12 cellular contexts compared by ENCODE assay signal in genomic region chr4:156293657-156294297, GRCh38.
A peak's percentile ranks its signal among the peaks of the same experiment; 100 is the strongest.
DNase-seq lines count a peak whose midpoint lies in the region; ATAC-seq, FAIRE-seq and TF ChIP-seq lines count a peak whose summit lies in the region.
"Had no signal": no experiment of that assay in that cellular context is flagged by ENCODE, and none has a peak within 500 bp of the region (broad histone marks: within the 10 kb centered on the region; RNA-seq: fewer than 3 reads in every experiment).

No MANE protein-coding gene starts in this region.

- H4K8ac ChIP-seq in H9 (replicated peaks; ENCODE audit: insufficient read length, low read depth, low read length) = no peak overlapping the region

- H3K4me2 ChIP-seq in H9 (ENCODE audit: insufficient read depth, insufficient read length, low read length) = no peak overlapping the region

- no peaks in the 10 kb centered on the region for H4K20me1 ChIP-seq in H9 (ENCODE audit: control insufficient read depth, insufficient read depth, insufficient read length)

- H3K27me3 ChIP-seq in SJCRH30 = no peaks in the 10 kb centered on the region
- no peaks in the 10 kb centered on the region for H3K27me3 ChIP-seq in H9 (ENCODE audit: insufficient read depth, low read length)

- H3K4me1 ChIP-seq in HEK293 (ENCODE audit: control insufficient read depth, insufficient read depth, low read length) (no peaks in the 10 kb centered on the region; the same call in 1 of the 2 replicates), SJCRH30 (peaks cover 5% of the 10 kb centered on the region), H9 (ENCODE audit: insufficient read depth, low read length) (no peaks in the 10 kb centered on the region)

- H2BK12ac ChIP-seq in H9 (ENCODE audit: insufficient read length, low read depth, low read length) = no peak overlapping the region

- no peaks in the 10 kb centered on the region for H3K36me3 ChIP-seq in HEK293 (ENCODE audit: control insufficient read depth in 2 of 2, insufficient read depth in 1 of 2, low read length in 2 of 2)
- no peaks in the 10 kb centered on the region for H3K36me3 ChIP-seq in SJCRH30

- H3K9ac ChIP-seq in H9 (ENCODE audit: extremely low read depth, insufficient read length, low read length) = no peak overlapping the region

- H2BK120ac ChIP-seq in H9 (ENCODE audit: low read depth, low read length, poor library complexity, severe bottlenecking) = no peak overlapping the region

- H3K4me1 Mint-ChIP-seq in H9 = peaks cover 12 to 19% of the 10 kb centered on the region in 2 experiments
- H3K4me1 Mint-ChIP-seq: CD4-positive, CD25-positive, alpha-beta regulatory T cell; IgD-negative memory B cell; naive B cell had no signal

- H3K9me3 ChIP-seq in HEK293 (ENCODE audit: control insufficient read depth, insufficient read depth, low read depth, low read length) = no peaks in the 10 kb centered on the region
- no peaks in the 10 kb centered on the region for H3K9me3 ChIP-seq in SJCRH30 (replicated peaks)
- no peaks in the 10 kb centered on the region for H3K9me3 ChIP-seq in H9 (ENCODE audit: control insufficient read depth, low read depth, low read length)

- DNase-seq in SJCRH30 (peak; percentile 2 to 46), fibroblast of villous mesenchyme (ENCODE audit: low read depth) (peak; percentile 82), GM19239 (ENCODE audit: insufficient read length, low spot score) (no peak), H9 (no peak)
- DNase-seq: anterior cingulate cortex; CD4-positive, CD25-positive, alpha-beta regulatory T cell; naive B cell had no signal

- H3K14ac ChIP-seq in H9 (ENCODE audit: insufficient read depth, low read length) = no peak overlapping the region

- no peak overlapping the region for H3K4ac ChIP-seq in H9 (ENCODE audit: low read depth, low read length)

- ATAC-seq in GM19397 (IDR thresholded peaks at IDR 0.05; ENCODE audit: unreplicated experiment) = no peak
- ATAC-seq in HG03442 (IDR thresholded peaks at IDR 0.05; ENCODE audit: unreplicated experiment) = no peak

- H3K27ac Mint-ChIP-seq in H9 = no peak overlapping the region
- H3K27ac Mint-ChIP-seq: CD4-positive, CD25-positive, alpha-beta regulatory T cell; IgD-negative memory B cell; naive B cell had no signal

- H3K79me1 ChIP-seq in H9 (ENCODE audit: insufficient read depth, low read depth, low read length, poor library complexity, severe bottlenecking) = no peaks in the 10 kb centered on the region

- CTCF ChIA-PET in HEK293 (lab: Yijun Ruan, JAX) = interaction anchor here (0.6 to 2.0 kb wide), 6 partner anchors 18 to 745 kb away, joined by 3 to 7 read pairs (median 4); no protein-coding TSS in a partner anchor

- WGBS in H9 (ENCODE audit: extremely low coverage, insufficient read length, low lambda C conversion rate) = no CpG with 5 or more reads among the region's 1 CpG

- H4K91ac ChIP-seq in H9 (ENCODE audit: insufficient read length, low read depth, low read length) = no peak overlapping the region

- POLR2A ChIA-PET in HEK293 (lab: Yijun Ruan, JAX) = no interaction called here

- H3K18ac ChIP-seq in H9 (ENCODE audit: insufficient read length, low read depth, low read length) = no peak overlapping the region

- H3K4me3 ChIP-seq in HEK293 (ENCODE audit: low read depth, low read length) = no peak overlapping the region
- no peak overlapping the region for H3K4me3 ChIP-seq in SJCRH30
- H3K4me3 ChIP-seq in fibroblast of villous mesenchyme (ENCODE audit: low read depth, low read length) = no peak overlapping the region

- H3K23ac ChIP-seq in H9 (ENCODE audit: insufficient read length, low read depth, low read length) = no peak overlapping the region

- FAIRE-seq in A204.1 (lab: Jason Lieb, UNC) = peak; percentile 3
- FAIRE-seq in GM19239 (lab: Jason Lieb, UNC) = no peak

- H3T11ph ChIP-seq in H9 (ENCODE audit: low read length) = no peak overlapping the region

- no peak overlapping the region for H2BK20ac ChIP-seq in H9 (ENCODE audit: low read depth, low read length, poor library complexity, severe bottlenecking)

- no peaks in the 10 kb centered on the region for H3K23me2 ChIP-seq in H9 (ENCODE audit: insufficient read length, low read depth, low read length, poor library complexity, severe bottlenecking)

- H3K79me2 ChIP-seq in H9 (ENCODE audit: insufficient read depth, low read length) = no peaks in the 10 kb centered on the region

- H3K36me3 Mint-ChIP-seq in H9 (ENCODE audit: insufficient read depth in 1 of 3, low read depth in 3 of 3) = peaks cover 0 to 2% (median 0%) of the 10 kb centered on the region in 3 experiments; a peak in 2 of 7 replicates
- H3K36me3 Mint-ChIP-seq: CD4-positive, CD25-positive, alpha-beta regulatory T cell; IgD-negative memory B cell; naive B cell had no signal

- no peak overlapping the region for H3K4me3 Mint-ChIP-seq in H9
- H3K4me3 Mint-ChIP-seq: CD4-positive, CD25-positive, alpha-beta regulatory T cell; IgD-negative memory B cell; naive B cell had no signal

- H2AK5ac ChIP-seq in H9 (ENCODE audit: insufficient read length, low read length) = no peak overlapping the region

- no peak overlapping the region for H3K56ac ChIP-seq in H9 (ENCODE audit: insufficient read length, low read depth, low read length)

- H3K27ac ChIP-seq in HEK293 (ENCODE audit: extremely low read depth, low read depth, low read length) (no peak overlapping the region), SJCRH30 (peak overlapping the region; percentile 61), H9 (ENCODE audit: insufficient read length, low read depth, low read length) (no peak overlapping the region)

- H2AFZ ChIP-seq in H9 (ENCODE audit: low read length) = no peak overlapping the region

- H3K9me3 Mint-ChIP-seq in H9 = no peaks in the 10 kb centered on the region

- no peak overlapping the region for H2BK15ac ChIP-seq in H9 (ENCODE audit: low read depth, low read length)

- no peak overlapping the region for H2BK5ac ChIP-seq in H9 (ENCODE audit: insufficient read length, low read length)

- H3K27me3 Mint-ChIP-seq in H9 (ENCODE audit: low read depth) = no peaks in the 10 kb centered on the region; the same call in 1 of the 2 replicates
- H3K27me3 Mint-ChIP-seq: CD4-positive, CD25-positive, alpha-beta regulatory T cell; IgD-negative memory B cell; naive B cell had no signal

- TF ChIP-seq CTCF in HEK293 (tag by site-specific recombination; IDR thresholded peaks at IDR 0.05) (no peak), fibroblast of villous mesenchyme (IDR thresholded peaks at IDR 0.05; ENCODE audit: insufficient read depth, low read depth, low read length) (no peak), H9 (conservative IDR thresholded peaks at IDR 0.05) (no peak)

- H4K5ac ChIP-seq in H9 (ENCODE audit: insufficient read length, low read depth, low read length) = no peak overlapping the region

TF ChIP-seq in HEK293, 187 proteins besides CTCF, POLR2A, EP300 and RAD21:
- TF ChIP-seq ZBTB21 (tag by site-specific recombination; IDR thresholded peaks at IDR 0.05) (peak; percentile 71; the same call in 1 of the 2 replicates), ZNF658 (tag by site-specific recombination; IDR thresholded peaks at IDR 0.05) (no peak), ZNF169 (tag by site-specific recombination; IDR thresholded peaks at IDR 0.05) (no peak), ZNF629 (tag by site-specific recombination; IDR thresholded peaks at IDR 0.05) (peak; percentile 63)
- TF ChIP-seq, protein P1, sequence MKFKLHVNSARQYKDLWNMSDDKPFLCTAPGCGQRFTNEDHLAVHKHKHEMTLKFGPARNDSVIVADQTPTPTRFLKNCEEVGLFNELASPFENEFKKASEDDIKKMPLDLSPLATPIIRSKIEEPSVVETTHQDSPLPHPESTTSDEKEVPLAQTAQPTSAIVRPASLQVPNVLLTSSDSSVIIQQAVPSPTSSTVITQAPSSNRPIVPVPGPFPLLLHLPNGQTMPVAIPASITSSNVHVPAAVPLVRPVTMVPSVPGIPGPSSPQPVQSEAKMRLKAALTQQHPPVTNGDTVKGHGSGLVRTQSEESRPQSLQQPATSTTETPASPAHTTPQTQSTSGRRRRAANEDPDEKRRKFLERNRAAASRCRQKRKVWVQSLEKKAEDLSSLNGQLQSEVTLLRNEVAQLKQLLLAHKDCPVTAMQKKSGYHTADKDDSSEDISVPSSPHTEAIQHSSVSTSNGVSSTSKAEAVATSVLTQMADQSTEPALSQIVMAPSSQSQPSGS (tag by site-specific recombination; IDR thresholded peaks at IDR 0.05; ENCODE audit: low read depth) = peak; percentile 81

Comparison
In these comparisons a context has a peak if more than half of its experiments do, and no peak if none do; other contexts are left out.
1. DNase-seq: peak in SJCRH30 (2 of 2) and fibroblast of villous mesenchyme (single experiment); none in GM19239 (single experiment) and H9 (single experiment).